ENCODE assay signal across 8 cellular contexts in the genomic region with DNA sequence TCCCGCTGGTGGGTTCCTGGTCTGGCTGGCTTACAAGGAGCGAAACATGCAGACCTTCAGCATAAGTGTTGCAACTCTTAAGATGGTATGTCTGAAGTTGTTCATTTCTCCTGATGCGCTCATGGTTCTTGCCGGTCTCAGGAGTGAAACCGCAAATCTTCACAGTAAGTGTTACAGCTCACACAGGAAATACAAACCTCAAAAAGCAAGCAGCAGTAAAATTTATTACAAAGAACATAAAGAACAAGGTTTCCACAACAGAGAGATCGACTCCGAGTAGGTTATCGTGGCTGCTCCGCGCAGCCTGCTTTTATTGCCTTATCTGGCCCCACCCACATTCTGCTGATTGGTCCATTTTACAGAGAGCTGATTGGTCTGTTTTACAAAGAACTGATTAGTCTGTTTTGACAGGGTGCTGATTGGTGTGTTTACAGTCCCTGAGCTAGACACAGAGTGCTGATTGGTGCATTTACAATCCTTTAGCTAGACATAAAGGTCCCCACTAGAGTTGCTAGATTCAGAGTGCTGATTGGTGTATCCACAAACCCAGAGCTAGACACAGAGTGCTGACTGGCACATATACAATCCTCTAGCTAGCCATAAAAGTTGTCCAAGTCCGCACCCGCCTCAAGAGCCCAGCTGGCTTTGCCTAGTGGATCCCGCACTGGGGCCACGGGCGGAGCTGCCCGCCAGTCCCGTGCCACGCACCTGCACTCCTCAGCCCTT. TPM values are rescaled to one million over a fixed set of nuclear protein-coding genes. Genes with fewer than 3 reads are reported as not detected.
DNase-seq lines count a peak whose midpoint lies in the region; ATAC-seq, FAIRE-seq and TF ChIP-seq lines count a peak whose summit lies in the region.

No MANE protein-coding gene starts in this region.

- POLR2A ChIA-PET in GM12878 (lab: Charles Lee): interaction anchor here (1.4 kb wide), 1 partner anchor 11 kb away, joined by 4 read pairs; no protein-coding TSS in a partner anchor

- peak; percentile 60 to 65 for DNase-seq in Kasumi-1 (lab: John Stamatoyannopoulos, UW)
- DNase-seq in activated CD4-positive, CD25-positive, alpha-beta regulatory T cell treated with anti-CD3 and anti-CD28 coated beads, Interleukin-2, amount 50 U/mL, for 16 hours (ENCODE audit: low read depth, low spot score): peak; percentile 37
- DNase-seq in GM12878 (ENCODE audit: low read depth, low spot score): no peak
- peak; percentile 29 to 39 for DNase-seq in stimulated activated CD8-positive, alpha-beta memory T cell treated with anti-CD3 and anti-CD28 coated beads, Interleukin-15, amount 100 ng/mL, for 4 hours (ENCODE audit: low read depth in 2 of 2)
- no peak for DNase-seq in HAP-1 (ENCODE audit: low spot score in 2 of 2)

- H2AFZ ChIP-seq in GM12878 (ENCODE audit: control insufficient read depth, low read depth, low read length): peak overlapping the region; percentile 61

- H3K27me3 ChIP-seq in GM12878 (replicated peaks in 1 of 2; ENCODE audit: control insufficient read depth in 2 of 2, insufficient read depth in 2 of 2, low read length in 1 of 2): no peaks in the 10 kb centered on the region
- 0 out of 2 replicates have a peak, but pooled peaks cover 3% of the 10 kb centered on the region for H3K27me3 ChIP-seq in HAP-1 (ENCODE audit: low read depth)

- H3K79me2 ChIP-seq in GM12878 (ENCODE audit: control insufficient read depth, insufficient read depth, low read length): no peaks in the 10 kb centered on the region

- CTCF ChIA-PET in GM12878 (lab: Yijun Ruan, JAX): interaction anchor here (1.1 kb wide), 1 partner anchor 10 kb away, joined by 5 read pairs; no protein-coding TSS in a partner anchor

- ATAC-seq in GM12878: peak; percentile 48
- no peak for ATAC-seq in HG03159 (IDR thresholded peaks at IDR 0.05; ENCODE audit: unreplicated experiment)
- ATAC-seq in HG02938 (IDR thresholded peaks at IDR 0.05; ENCODE audit: unreplicated experiment): no peak
- ATAC-seq in HG02970 (IDR thresholded peaks at IDR 0.05; ENCODE audit: low FRiP score, unreplicated experiment): no peak

- SMC1A ChIA-PET in GM12878 (lab: Charles Lee; ENCODE audit: uncharacterized antibody, unreplicated experiment): interaction anchor here (0.6 to 1.4 kb wide), 4 partner anchors 9 to 24 kb away, joined by 3 read pairs; no protein-coding TSS in a partner anchor

- TF ChIP-seq RAD21 in GM12878 (IDR thresholded peaks at IDR 0.05; ENCODE audit: insufficient read depth, low read depth, low read length): no peak

- TF ChIP-seq CTCF in GM12878 (IDR thresholded peaks at IDR 0.05 in 2 of 3, conservative IDR thresholded peaks at IDR 0.05 in 1 of 3; ENCODE audit: control insufficient read depth in 2 of 3, extremely low read depth in 1 of 3, insufficient read depth in 1 of 3, low read depth in 3 of 3, low read length in 3 of 3): no peak

- no peaks in the 10 kb centered on the region; the same call in 2 of the 3 replicates for H3K9me3 ChIP-seq in GM12878 (replicated peaks; ENCODE audit: control insufficient read depth, insufficient read depth, low read length)
- H3K9me3 ChIP-seq in HAP-1: 0 out of 2 replicates have a peak, but pooled peaks cover 2% of the 10 kb centered on the region

- H3K4me1 ChIP-seq in GM12878 (ENCODE audit: control insufficient read depth, insufficient read depth, low read length) (no peaks in the 10 kb centered on the region), HAP-1 (peaks cover 4% of the 10 kb centered on the region; the same call in 1 of the 2 replicates)

- no peaks in the 10 kb centered on the region for H3K36me3 ChIP-seq in GM12878 (ENCODE audit: control insufficient read depth in 2 of 2, insufficient read depth in 2 of 2, low read length in 1 of 2)
- no peaks in the 10 kb centered on the region for H3K36me3 ChIP-seq in HAP-1 (replicated peaks)

- no peak overlapping the region for H3K27ac ChIP-seq in GM12878 (ENCODE audit: control insufficient read depth, insufficient read depth)

- TF ChIP-seq EP300 in GM12878 (IDR thresholded peaks at IDR 0.05; ENCODE audit: borderline replicate concordance in 1 of 2, control insufficient read depth in 1 of 2, low read depth in 2 of 2, low read length in 2 of 2): no peak

- no peak overlapping the region for H3K9ac ChIP-seq in GM12878 (ENCODE audit: control insufficient read depth, insufficient read depth, low read length)

- intact Hi-C loops in GM12878 (cut with micrococcal nuclease; ENCODE audit: unreplicated experiment): no loop called here

- TF ChIP-seq POLR2A in GM12878 (IDR thresholded peaks at IDR 0.05; ENCODE audit: low read depth, low read length): peak; percentile 45; the same call in 1 of the 2 replicates

- H3K4me3 ChIP-seq in GM12878 (peak overlapping the region; percentile 40; the same call in 1 of the 2 replicates), HAP-1 (no peak overlapping the region)

- in situ Hi-C loops in GM12878 (cut with MboI) (no loop called here), HAP-1 (cut with MboI; ENCODE audit: low sequenced_read_pairs) (no loop called here)

- FAIRE-seq in GM12878 (lab: Jason Lieb, UNC): no peak

- BruUV-seq in GM12878 (replicated peaks; lab: Mats Ljungman, UMichigan): no TSS peak

- 55% methylated on average over 17 of the region's 18 CpGs for WGBS in GM12878 (ENCODE audit: insufficient coverage, insufficient replicate concordance, low lambda C conversion rate, missing lambda C conversion rate)

- RAD21 ChIA-PET in GM12878 (lab: Charles Lee; ENCODE audit: unreplicated experiment): no interaction called here

- peak overlapping the region; percentile 80 for H3K4me2 ChIP-seq in GM12878 (ENCODE audit: control insufficient read depth, insufficient read depth)

- H4K20me1 ChIP-seq in GM12878 (ENCODE audit: control insufficient read depth, insufficient read depth): no peaks in the 10 kb centered on the region

TF ChIP-seq in GM12878, 131 proteins besides CTCF, POLR2A, EP300 and RAD21:
- TF ChIP-seq ATF7 (IDR thresholded peaks at IDR 0.05; ENCODE audit: low read depth) (0 out of 2 replicates have a peak, but pooled peaks have one; percentile 32), POLR2AphosphoS5 (IDR thresholded peaks at IDR 0.05; ENCODE audit: low read length) (peak; percentile 72), IKZF2 (IDR thresholded peaks at IDR 0.05) (no peak), FOS (IDR thresholded peaks at IDR 0.05; ENCODE audit: borderline replicate concordance, extremely low read depth, insufficient read length) (peak; percentile 5), ETV6 (conservative IDR thresholded peaks at IDR 0.05 in 1 of 2, IDR thresholded peaks at IDR 0.05 in 1 of 2; ENCODE audit: borderline replicate concordance in 1 of 2, low read depth in 1 of 2) (no peak), LARP7 (IDR thresholded peaks at IDR 0.05) (no peak), SP1 (IDR thresholded peaks at IDR 0.05; ENCODE audit: low read depth, low read length) (peak; percentile 58), RUNX3 (IDR thresholded peaks at IDR 0.05; ENCODE audit: low read length) (peak; percentile 84), SREBF2 (IDR thresholded peaks at IDR 0.05; ENCODE audit: low read length) (no peak)
- TF ChIP-seq, protein P1, sequence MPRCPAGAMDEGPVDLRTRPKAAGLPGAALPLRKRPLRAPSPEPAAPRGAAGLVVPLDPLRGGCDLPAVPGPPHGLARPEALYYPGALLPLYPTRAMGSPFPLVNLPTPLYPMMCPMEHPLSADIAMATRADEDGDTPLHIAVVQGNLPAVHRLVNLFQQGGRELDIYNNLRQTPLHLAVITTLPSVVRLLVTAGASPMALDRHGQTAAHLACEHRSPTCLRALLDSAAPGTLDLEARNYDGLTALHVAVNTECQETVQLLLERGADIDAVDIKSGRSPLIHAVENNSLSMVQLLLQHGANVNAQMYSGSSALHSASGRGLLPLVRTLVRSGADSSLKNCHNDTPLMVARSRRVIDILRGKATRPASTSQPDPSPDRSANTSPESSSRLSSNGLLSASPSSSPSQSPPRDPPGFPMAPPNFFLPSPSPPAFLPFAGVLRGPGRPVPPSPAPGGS (IDR thresholded peaks at IDR 0.05; ENCODE audit: borderline replicate concordance, insufficient read depth, low read depth, low read length, poor library complexity, severe bottlenecking): no peak
- TF ChIP-seq, protein P2, sequence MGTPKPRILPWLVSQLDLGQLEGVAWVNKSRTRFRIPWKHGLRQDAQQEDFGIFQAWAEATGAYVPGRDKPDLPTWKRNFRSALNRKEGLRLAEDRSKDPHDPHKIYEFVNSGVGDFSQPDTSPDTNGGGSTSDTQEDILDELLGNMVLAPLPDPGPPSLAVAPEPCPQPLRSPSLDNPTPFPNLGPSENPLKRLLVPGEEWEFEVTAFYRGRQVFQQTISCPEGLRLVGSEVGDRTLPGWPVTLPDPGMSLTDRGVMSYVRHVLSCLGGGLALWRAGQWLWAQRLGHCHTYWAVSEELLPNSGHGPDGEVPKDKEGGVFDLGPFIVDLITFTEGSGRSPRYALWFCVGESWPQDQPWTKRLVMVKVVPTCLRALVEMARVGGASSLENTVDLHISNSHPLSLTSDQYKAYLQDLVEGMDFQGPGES (IDR thresholded peaks at IDR 0.05): no peak

RNA-seq across cellular contexts. Expression of a gene that starts 39.2 kb away (rescaled TPM):
- 133 and 137 TPM in 2 replicates for total RNA-seq in GM12878 (2013; cell fraction: nucleolus; rRNA removed)
- total RNA-seq in GM12878 (2014; rRNA removed): 68.8 and 72.2 TPM in 2 replicates
- 60.2 and 63.7 TPM in 2 replicates for total RNA-seq in GM12878 (2014; rRNA removed; fragmentation: Illumina TruSeq; extraction: Trizol)
- total RNA-seq in GM12878 (2021): 53.6 and 55.6 TPM in 2 replicates
- polyA plus RNA-seq in GM12878 (2011; ENCODE audit: low read depth): 27.2 TPM
- 66.3 and 74.7 TPM in 2 replicates for polyA plus RNA-seq in GM12878 (2011; rRNA removed)
- 58.3 and 67.5 TPM in 2 replicates for polyA plus RNA-seq in GM12878 (2011; cell fraction: cytosol; rRNA removed)
- polyA plus RNA-seq in GM12878 (2011; cell fraction: nucleus; rRNA removed): 82.3 and 106 TPM in 2 replicates
- polyA plus RNA-seq in GM12878 (2012): 24.9 and 32.2 TPM in 2 replicates
- polyA plus RNA-seq in GM12878 (2014; fragmentation: Illumina TruSeq; extraction: Trizol): 47.5 and 52.6 TPM in 2 replicates
- 10 to 100 TPM; 18.5 to 27.9 TPM for polyA plus RNA-seq in GM12878 (2014; fragmentation: Nextera tagmentation; extraction: Ambion mirVana)
- polyA plus RNA-seq in GM12878 (2014; rRNA removed): 51.4 and 56.9 TPM in 2 replicates
- 10 to 100 TPM; 59.1 to 63.8 TPM for polyA plus RNA-seq in GM12878 (2016; fragmentation: Nextera tagmentation; extraction: Ambion mirVana)
- polyA minus RNA-seq in GM12878 (2011; rRNA and poly(A)+ RNA removed): 81.9 and 93.1 TPM in 2 replicates
- polyA minus RNA-seq in GM12878 (2011; cell fraction: cytosol; rRNA and poly(A)+ RNA removed): 19.5 and 34.5 TPM in 2 replicates
- 40.5 and 72.7 TPM in 2 replicates for polyA minus RNA-seq in GM12878 (2011; cell fraction: nucleus; rRNA and poly(A)+ RNA removed)

Comparison
In these comparisons a context has a peak if more than half of its experiments do, and no peak if none do; other contexts are left out.
1. DNase-seq: peak in Kasumi-1 (2 of 2), activated CD4-positive, CD25-positive, alpha-beta regulatory T cell treated with anti-CD3 and anti-CD28 coated beads, Interleukin-2, amount 50 U/mL, for 16 hours (single experiment) and stimulated activated CD8-positive, alpha-beta memory T cell treated with anti-CD3 and anti-CD28 coated beads, Interleukin-15, amount 100 ng/mL, for 4 hours (2 of 2); none in GM12878 (single experiment) and HAP-1 (0 of 2).